In the genomic region with DNA sequence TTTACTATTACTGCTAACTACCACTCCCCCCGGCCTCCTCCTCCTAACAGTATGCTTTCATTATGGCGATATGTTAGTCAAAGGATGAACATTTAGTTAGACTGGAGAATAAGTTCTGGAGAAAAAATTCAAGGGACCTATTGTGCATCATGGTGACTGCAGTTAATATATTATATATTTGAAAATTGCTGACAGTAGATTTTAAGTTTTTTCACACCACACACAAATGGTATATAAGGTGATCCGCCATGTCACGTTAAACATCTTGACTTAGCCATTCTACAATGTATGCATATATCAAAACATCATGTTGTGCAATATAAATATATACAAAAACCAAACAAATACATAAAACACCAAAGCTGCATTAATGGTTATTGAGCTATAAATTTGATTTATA, we compare ENCODE assay signal across 36 cellular contexts.
"Had no signal": no experiment of that assay in that cellular context is flagged by ENCODE, and none has a peak within 500 bp of the region (broad histone marks: within the 10 kb centered on the region; RNA-seq: fewer than 3 reads in every experiment).

No MANE protein-coding gene starts in this region.

- H3K4me3 ChIP-seq: MG63 had no signal

- H3K27me3 ChIP-seq: MG63 had no signal

- H3K36me3 ChIP-seq: MG63 had no signal

- DNase-seq: Karpas-422, Kasumi-1, MG63, MM.1S, MV-4-11, NCI-H1048, NCI-H1092, NCI-H1092 treated with DMSO at 0.1 percent for 48 hours, NCI-H1105, NCI-H1105 treated with DMSO at 0.1 percent for 48 hours, NCI-H1417, NCI-H1417 treated with DMSO at 0.1 percent for 48 hours, NCI-H1436, NCI-H1436 treated with DMSO at 0.1 percent for 48 hours, NCI-H146, NCI-H1694, NCI-H1694 treated with DMSO at 0.1 percent for 48 hours, NCI-H187, NCI-H187 treated with DMSO at 0.1 percent for 48 hours, NCI-H1930, NCI-H2029, NCI-H2029 treated with DMSO at 0.1 percent for 48 hours, NCI-H2081, NCI-H2081 treated with DMSO at 0.1 percent for 48 hours, NCI-H2107, NCI-H2171, NCI-H2171 treated with DMSO at 0.1 percent for 48 hours, NCI-H2227 treated with DMSO at 0.1 percent for 48 hours, NCI-H226, NCI-H345, NCI-H446, NCI-H446 treated with DMSO at 0.1 percent for 48 hours, NCI-H510A, NCI-H510A treated with DMSO at 0.1 percent for 48 hours, NCI-H524, NCI-H524 treated with DMSO at 0.1 percent for 48 hours had no signal
